In the genomic region with DNA sequence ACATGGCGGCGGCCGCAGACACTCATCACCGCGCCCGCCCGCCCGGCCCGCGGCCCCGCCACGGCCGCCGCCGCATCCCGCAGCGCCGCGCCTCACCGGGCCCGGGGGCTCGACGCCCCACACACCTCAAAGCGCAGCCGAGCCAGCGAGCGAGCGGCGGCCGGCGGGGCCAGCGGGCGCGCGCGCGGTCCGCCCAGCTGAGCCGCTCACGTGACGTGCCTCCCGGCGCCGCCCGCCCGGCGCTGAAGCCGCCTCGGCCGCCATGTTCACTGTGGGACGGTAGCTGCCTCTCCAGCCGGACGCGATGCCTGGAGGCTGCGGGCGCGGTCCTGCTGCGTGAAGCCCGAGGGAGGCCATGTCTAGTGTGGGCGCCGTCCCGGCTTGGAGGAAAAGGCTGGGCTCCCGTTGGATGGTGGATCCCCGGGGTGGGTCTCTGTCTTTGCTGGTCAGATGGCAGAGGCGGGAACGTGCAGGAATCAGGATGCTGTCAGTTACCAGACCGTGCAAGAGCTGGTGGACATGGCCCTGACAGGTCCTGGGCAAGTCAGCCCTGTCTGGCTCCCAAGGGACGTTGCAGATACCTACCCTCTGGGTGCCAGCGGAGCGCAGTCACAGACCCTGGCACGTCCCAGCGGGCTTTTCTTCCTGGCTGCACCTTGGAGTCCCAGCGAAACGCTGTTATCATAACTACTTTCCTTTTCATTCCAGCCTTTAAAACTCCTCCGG, we compare ENCODE assay signal across 8 cellular contexts. TPM values are rescaled to one million over a fixed set of nuclear protein-coding genes. Genes with fewer than 3 reads are reported as not detected.
A peak's percentile ranks its signal among the peaks of the same experiment; 100 is the strongest.
DNase-seq lines count a peak whose midpoint lies in the region; ATAC-seq and FAIRE-seq lines count a peak whose summit lies in the region.

A gene with protein sequence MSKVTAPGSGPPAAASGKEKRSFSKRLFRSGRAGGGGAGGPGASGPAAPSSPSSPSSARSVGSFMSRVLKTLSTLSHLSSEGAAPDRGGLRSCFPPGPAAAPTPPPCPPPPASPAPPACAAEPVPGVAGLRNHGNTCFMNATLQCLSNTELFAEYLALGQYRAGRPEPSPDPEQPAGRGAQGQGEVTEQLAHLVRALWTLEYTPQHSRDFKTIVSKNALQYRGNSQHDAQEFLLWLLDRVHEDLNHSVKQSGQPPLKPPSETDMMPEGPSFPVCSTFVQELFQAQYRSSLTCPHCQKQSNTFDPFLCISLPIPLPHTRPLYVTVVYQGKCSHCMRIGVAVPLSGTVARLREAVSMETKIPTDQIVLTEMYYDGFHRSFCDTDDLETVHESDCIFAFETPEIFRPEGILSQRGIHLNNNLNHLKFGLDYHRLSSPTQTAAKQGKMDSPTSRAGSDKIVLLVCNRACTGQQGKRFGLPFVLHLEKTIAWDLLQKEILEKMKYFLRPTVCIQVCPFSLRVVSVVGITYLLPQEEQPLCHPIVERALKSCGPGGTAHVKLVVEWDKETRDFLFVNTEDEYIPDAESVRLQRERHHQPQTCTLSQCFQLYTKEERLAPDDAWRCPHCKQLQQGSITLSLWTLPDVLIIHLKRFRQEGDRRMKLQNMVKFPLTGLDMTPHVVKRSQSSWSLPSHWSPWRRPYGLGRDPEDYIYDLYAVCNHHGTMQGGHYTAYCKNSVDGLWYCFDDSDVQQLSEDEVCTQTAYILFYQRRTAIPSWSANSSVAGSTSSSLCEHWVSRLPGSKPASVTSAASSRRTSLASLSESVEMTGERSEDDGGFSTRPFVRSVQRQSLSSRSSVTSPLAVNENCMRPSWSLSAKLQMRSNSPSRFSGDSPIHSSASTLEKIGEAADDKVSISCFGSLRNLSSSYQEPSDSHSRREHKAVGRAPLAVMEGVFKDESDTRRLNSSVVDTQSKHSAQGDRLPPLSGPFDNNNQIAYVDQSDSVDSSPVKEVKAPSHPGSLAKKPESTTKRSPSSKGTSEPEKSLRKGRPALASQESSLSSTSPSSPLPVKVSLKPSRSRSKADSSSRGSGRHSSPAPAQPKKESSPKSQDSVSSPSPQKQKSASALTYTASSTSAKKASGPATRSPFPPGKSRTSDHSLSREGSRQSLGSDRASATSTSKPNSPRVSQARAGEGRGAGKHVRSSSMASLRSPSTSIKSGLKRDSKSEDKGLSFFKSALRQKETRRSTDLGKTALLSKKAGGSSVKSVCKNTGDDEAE (N-terminal part only) (minus strand): TSS at position 186 of the 726 bp plus-strand sequence. CDS start 182 bp downstream, at position 4.

- peaks cover 21% of the 10 kb centered on the region for H3K4me1 Mint-ChIP-seq in activated naive CD4-positive, alpha-beta T cell treated with anti-CD3 and anti-CD28 coated beads for 36 hours (ENCODE audit: low read depth)

- no peak within 1 kb of the TSS for H3K27ac Mint-ChIP-seq in activated naive CD4-positive, alpha-beta T cell treated with anti-CD3 and anti-CD28 coated beads for 36 hours

- ATAC-seq in HG02571 (IDR thresholded peaks at IDR 0.05; ENCODE audit: unreplicated experiment) = peak; percentile 96

- H3K9ac ChIP-seq in stomach smooth muscle (ENCODE audit: low read length in 2 of 2) = peak within 1 kb of the TSS; percentile 57 to 62

- H3K9me3 Mint-ChIP-seq in activated naive CD4-positive, alpha-beta T cell treated with anti-CD3 and anti-CD28 coated beads for 36 hours = no peaks in the 10 kb centered on the region

- intact Hi-C loops in activated naive CD4-positive, alpha-beta T cell treated with anti-CD3 and anti-CD28 coated beads for 36 hours (cut with micrococcal nuclease) = loop anchor here (1.0 to 5.0 kb wide), 5 partner anchors 33 to 1550 kb away; partner anchors contain the start of genes EARS2, METTL9, SCNN1G and UBFD1

- H3K27me3 Mint-ChIP-seq in activated naive CD4-positive, alpha-beta T cell treated with anti-CD3 and anti-CD28 coated beads for 36 hours (ENCODE audit: low read depth) = no peaks in the 10 kb centered on the region

- CTCF ChIA-PET in activated naive CD4-positive, alpha-beta T cell treated with anti-CD3 and anti-CD28 coated beads for 36 hours (lab: Charles Lee) = no interaction called here

- H3K4me3 ChIP-seq in SJSA1 = peak within 1 kb of the TSS; percentile 93
- H3K4me3 ChIP-seq in neuron (ENCODE audit: low read length) = peak within 1 kb of the TSS; percentile 46
- H3K4me3 ChIP-seq in stomach smooth muscle (ENCODE audit: low read length in 2 of 2) = peak within 1 kb of the TSS; percentile 86 to 94

- no peaks in the 10 kb centered on the region for H3K36me3 Mint-ChIP-seq in activated naive CD4-positive, alpha-beta T cell treated with anti-CD3 and anti-CD28 coated beads for 36 hours (ENCODE audit: low read depth)

- H3K27ac ChIP-seq in SJSA1 = no peak within 1 kb of the TSS
- H3K27ac ChIP-seq in stomach smooth muscle (ENCODE audit: low read length) = peak within 1 kb of the TSS; percentile 41

- H3K4me1 ChIP-seq in SJSA1 (replicated peaks) = peaks cover 27% of the 10 kb centered on the region
- H3K4me1 ChIP-seq in neuron (ENCODE audit: insufficient read depth, low read length) = peaks cover 9% of the 10 kb centered on the region
- peaks cover 15% of the 10 kb centered on the region for H3K4me1 ChIP-seq in stomach smooth muscle (ENCODE audit: control insufficient read depth, insufficient read depth, low read length)

- H3K36me3 ChIP-seq in SJSA1 (no peaks in the 10 kb centered on the region; the same call in 1 of the 2 replicates), neuron (ENCODE audit: insufficient read depth, low read length) (no peaks in the 10 kb centered on the region), stomach smooth muscle (ENCODE audit: control insufficient read depth in 2 of 2, insufficient read depth in 2 of 2, low read length in 2 of 2) (no peaks in the 10 kb centered on the region)

- DNase-seq in GM04504 (ENCODE audit: low read depth) = peak; percentile 89
- DNase-seq in NAMALWA (ENCODE audit: low spot score) = peak; percentile 92
- DNase-seq in SJSA1 (ENCODE audit: low read depth in 1 of 2, low spot score in 2 of 2) = peak; percentile 83 to 96
- DNase-seq in activated naive CD4-positive, alpha-beta T cell treated with anti-CD3 and anti-CD28 coated beads for 36 hours = peak; percentile 93
- peak; percentile 87 to 88 for DNase-seq in frontal cortex (ENCODE audit: low spot score in 2 of 2)

- H3K9me3 ChIP-seq in SJSA1 (replicated peaks) (no peaks in the 10 kb centered on the region; the same call in 1 of the 2 replicates), neuron (ENCODE audit: low read length) (no peaks in the 10 kb centered on the region), stomach smooth muscle (ENCODE audit: control insufficient read depth in 2 of 2, low read length in 2 of 2) (no peaks in the 10 kb centered on the region)

- peaks cover 3% of the 10 kb centered on the region; the same call in 1 of the 2 replicates for H3K27me3 ChIP-seq in SJSA1 (replicated peaks)
- no peaks in the 10 kb centered on the region for H3K27me3 ChIP-seq in neuron (ENCODE audit: insufficient read depth, low read length)
- no peaks in the 10 kb centered on the region for H3K27me3 ChIP-seq in stomach smooth muscle (ENCODE audit: control insufficient read depth in 1 of 2, insufficient read depth in 2 of 2, low read length in 2 of 2)

- no peak for FAIRE-seq in frontal cortex (lab: Jason Lieb, UNC)

- H2AFZ ChIP-seq in neuron (ENCODE audit: low read depth, low read length) = peak within 1 kb of the TSS; percentile 32

- peak within 1 kb of the TSS; percentile 95 for H3K4me3 Mint-ChIP-seq in activated naive CD4-positive, alpha-beta T cell treated with anti-CD3 and anti-CD28 coated beads for 36 hours

RNA-seq across cellular contexts. Expression of the gene that starts here (rescaled TPM):
- total RNA-seq in SJSA1 (2014; rRNA removed; shearing (Covaris generic)) = 4.1 and 6.1 TPM in 2 replicates
- total RNA-seq in activated naive CD4-positive, alpha-beta T cell treated with anti-CD3 and anti-CD28 coated beads for 36 hours = 1 to 10 TPM; 5.1 to 5.2 TPM
- total RNA-seq in frontal cortex = 16.7 TPM
